In the genomic region with DNA sequence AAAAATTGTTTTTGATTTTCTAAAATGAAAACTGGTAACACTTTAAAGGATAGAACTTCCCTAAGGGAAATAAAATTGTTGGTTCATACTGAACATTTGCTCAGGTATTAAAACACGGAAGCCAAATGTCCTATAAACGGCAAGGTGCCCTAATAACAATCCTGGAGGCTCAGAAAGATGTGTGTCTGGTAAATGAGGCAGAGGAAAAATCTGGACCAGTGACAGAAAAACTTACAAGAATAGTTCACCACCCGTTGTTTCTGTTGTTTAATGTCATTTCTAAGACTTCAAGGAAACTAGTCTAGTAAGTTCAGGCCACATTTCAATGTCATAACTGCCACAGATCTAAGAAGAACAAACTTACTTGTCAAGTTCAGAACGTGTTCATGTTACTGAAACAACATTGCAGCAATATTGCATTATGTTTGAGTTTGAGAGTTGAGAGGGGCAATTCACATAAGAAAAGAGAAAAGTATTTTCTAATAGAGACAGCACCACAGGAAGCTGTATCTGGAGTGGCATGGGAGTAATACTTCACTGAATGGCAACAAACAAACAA, we compare ENCODE assay signal across 15 cellular contexts.
DNase-seq lines count a peak whose midpoint lies in the region; ATAC-seq, FAIRE-seq and TF ChIP-seq lines count a peak whose summit lies in the region.
"Had no signal": no experiment of that assay in that cellular context is flagged by ENCODE, and none has a peak within 500 bp of the region (broad histone marks: within the 10 kb centered on the region; RNA-seq: fewer than 3 reads in every experiment).

No MANE protein-coding gene starts in this region.

- no peak for ATAC-seq in HepG2
- no peak for ATAC-seq in right lobe of liver
- no peak for ATAC-seq in omental fat pad (ENCODE audit: low FRiP score)

- H3K9ac ChIP-seq in HepG2 (ENCODE audit: insufficient read depth, low read depth, low read length), result no peak overlapping the region

- POLR2A ChIA-PET in HepG2 (lab: Yijun Ruan, JAX) (no interaction called here), PC-9 (lab: Charles Lee; ENCODE audit: unreplicated experiment) (no interaction called here)

- CTCF ChIA-PET in HepG2 (lab: Yijun Ruan, JAX; ENCODE audit: low intra/inter-chr PET ratio, low total read pairs) (no interaction called here), PC-9 (lab: Charles Lee) (no interaction called here)

- H3K27me3 ChIP-seq in HepG2 (ENCODE audit: control insufficient read depth in 1 of 2, insufficient read depth in 2 of 2, low read length in 2 of 2), result no peaks in the 10 kb centered on the region
- H3K27me3 ChIP-seq in right lobe of liver, result no peaks in the 10 kb centered on the region
- no peaks in the 10 kb centered on the region for H3K27me3 ChIP-seq in PC-9 (ENCODE audit: insufficient read depth, low read depth)

- TF ChIP-seq EP300 in HepG2 (IDR thresholded peaks at IDR 0.05; ENCODE audit: low read depth in 2 of 2, low read length in 2 of 2), result no peak
- TF ChIP-seq EP300 in HepG2 (CRISPR knock-in tag; IDR thresholded peaks at IDR 0.05; ENCODE audit: borderline replicate concordance), result no peak

- H3K27ac ChIP-seq in HepG2 (ENCODE audit: extremely low read length, insufficient read depth, low read length), result no peak overlapping the region
- H3K27ac ChIP-seq in right lobe of liver, result no peak overlapping the region
- no peak overlapping the region for H3K27ac ChIP-seq in PC-9

- H2AFZ ChIP-seq in HepG2 (ENCODE audit: low read length), result no peak overlapping the region
- H2AFZ ChIP-seq in PC-9, result peak overlapping the region; percentile 31; the same call in 1 of the 2 replicates

- no peak for TF ChIP-seq RAD21 in HepG2 (CRISPR knock-in tag; IDR thresholded peaks at IDR 0.05)

- H3K4me3 ChIP-seq in HepG2 (replicated peaks in 1 of 3; ENCODE audit: insufficient read depth in 1 of 3, low read depth in 2 of 3, low read length in 3 of 3) (no peak overlapping the region), right lobe of liver (no peak overlapping the region), PC-9 (no peak overlapping the region), choroid plexus epithelial cell (ENCODE audit: low read depth, low read length) (no peak overlapping the region)

- H3F3A ChIP-seq in PC-9 (ENCODE audit: insufficient read depth, low read depth), result no peaks in the 10 kb centered on the region

- no peaks in the 10 kb centered on the region for H4K20me1 ChIP-seq in HepG2 (ENCODE audit: insufficient read depth, low read length)
- H4K20me1 ChIP-seq in PC-9 (ENCODE audit: insufficient read depth), result no peaks in the 10 kb centered on the region

- no peak for TF ChIP-seq POLR2A in HepG2 (IDR thresholded peaks at IDR 0.05; ENCODE audit: insufficient read depth in 1 of 2, low read depth in 2 of 2, low read length in 2 of 2)
- TF ChIP-seq POLR2A in right lobe of liver (IDR thresholded peaks at IDR 0.05), result no peak

- BruUV-seq in HepG2 (replicated peaks; lab: Mats Ljungman, UMichigan), result no TSS peak
- no TSS peak for BruUV-seq in PC-9 (replicated peaks; lab: Mats Ljungman, UMichigan)

- H3K79me2 ChIP-seq in HepG2 (ENCODE audit: insufficient read depth, low read length), result no peaks in the 10 kb centered on the region
- no peaks in the 10 kb centered on the region for H3K79me2 ChIP-seq in PC-9 (ENCODE audit: low read depth)

- H3K4me1 ChIP-seq in HepG2 (ENCODE audit: insufficient read depth, low read length) (peaks cover 5% of the 10 kb centered on the region), right lobe of liver (no peaks in the 10 kb centered on the region), PC-9 (replicated peaks; ENCODE audit: insufficient read depth) (no peaks in the 10 kb centered on the region)

- H3K9me2 ChIP-seq in PC-9 (ENCODE audit: insufficient read depth), result no peaks in the 10 kb centered on the region

- TF ChIP-seq CTCF in HepG2 (CRISPR knock-in tag; IDR thresholded peaks at IDR 0.05), result no peak
- TF ChIP-seq CTCF in right lobe of liver (IDR thresholded peaks at IDR 0.05), result no peak
- TF ChIP-seq CTCF in PC-9 (conservative IDR thresholded peaks at IDR 0.05), result no peak
- no peak for TF ChIP-seq CTCF in choroid plexus epithelial cell (conservative IDR thresholded peaks at IDR 0.05; ENCODE audit: low read depth, low read length)
- TF ChIP-seq CTCF in omental fat pad (IDR thresholded peaks at IDR 0.05), result no peak

- H3K36me3 ChIP-seq in HepG2 (replicated peaks in 1 of 2; ENCODE audit: control insufficient read depth in 1 of 2, insufficient read depth in 2 of 2, low read length in 2 of 2) (no peaks in the 10 kb centered on the region), right lobe of liver (no peaks in the 10 kb centered on the region), PC-9 (ENCODE audit: low read depth) (no peaks in the 10 kb centered on the region)

- in situ Hi-C loops in HepG2 (cut with HindIII; ENCODE audit: extremely low pct_ligation_motif_present, low pct_unique_long_range_greater_than_20kb), result no loop called here

- FAIRE-seq in HepG2 (lab: Jason Lieb, UNC), result no peak
- FAIRE-seq: GM12892 had no signal

- WGBS in HepG2 (ENCODE audit: low lambda C conversion rate), result 7% methylated on average over 4 of the region's 4 CpGs
- 39% methylated on average over 4 of the region's 4 CpGs for WGBS in right lobe of liver (ENCODE audit: insufficient coverage, low coverage, low lambda C conversion rate, missing lambda C conversion rate)

- DNase-seq in HepG2 (ENCODE audit: low spot score), result peak; percentile 15
- no peak for DNase-seq in right lobe of liver
- DNase-seq in PC-9, result no peak
- peak; percentile 30 for DNase-seq in choroid plexus epithelial cell (ENCODE audit: low read depth)
- no peak for DNase-seq in stimulated activated CD4-positive, alpha-beta T cell treated with anti-CD3 and anti-CD28 coated beads, Interleukin-1b, Interleukin-23, amount 100 ng/mL, for 48 hours
- no peak for DNase-seq in amygdala (lab: John Stamatoyannopoulos, UW)
- no peak for DNase-seq in omental fat pad (ENCODE audit: low spot score)
- DNase-seq: CD4-positive, alpha-beta T cell; DMS153; DMS79 treated with DMSO at 0.1 percent for 48 hours; EL; GDM1; H7; IMR-90 had no signal

- intact Hi-C loops in HepG2 (cut with micrococcal nuclease; ENCODE audit: unreplicated experiment) (no loop called here), right lobe of liver (cut with DNase I) (no loop called here), PC-9 (cut with micrococcal nuclease; ENCODE audit: unreplicated experiment) (no loop called here)

- H3K9me3 ChIP-seq in HepG2 (ENCODE audit: low read length), result peaks cover 12% of the 10 kb centered on the region; the same call in 1 of the 2 replicates
- no peaks in the 10 kb centered on the region for H3K9me3 ChIP-seq in right lobe of liver
- H3K9me3 ChIP-seq in PC-9 (ENCODE audit: insufficient read depth, low read depth), result no peaks in the 10 kb centered on the region

- H3K4me2 ChIP-seq in HepG2 (ENCODE audit: low read depth, low read length) (no peak overlapping the region), PC-9 (no peak overlapping the region)

TF ChIP-seq in HepG2, 621 proteins besides CTCF, POLR2A, EP300 and RAD21 (continues in another document):
- TF ChIP-seq CEBPG (CRISPR knock-in tag; IDR thresholded peaks at IDR 0.05) (peak; percentile 40; the same call in 1 of the 2 replicates), BCL6 (CRISPR knock-in tag; IDR thresholded peaks at IDR 0.05) (peak; percentile 93), CEBPB (IDR thresholded peaks at IDR 0.05; ENCODE audit: borderline replicate concordance, low read depth, low read length) (0 out of 2 replicates have a peak, but pooled peaks have one; percentile 16), KDM3A (CRISPR knock-in tag; IDR thresholded peaks at IDR 0.05; ENCODE audit: low read depth) (no peak), PCBP2 (optimal IDR thresholded peaks at IDR 0.05; ENCODE audit: low read depth, low read length, poor library complexity, severe bottlenecking) (no peak), RARA (CRISPR knock-in tag; IDR thresholded peaks at IDR 0.05) (peak; percentile 70), FOXA1 (IDR thresholded peaks at IDR 0.05) (no peak), FOXA1 (CRISPR knock-in tag; IDR thresholded peaks at IDR 0.05) (peak; percentile 34; the same call in 1 of the 2 replicates), FOXP1 (IDR thresholded peaks at IDR 0.05) (no peak), FOXP1 (CRISPR knock-in tag; IDR thresholded peaks at IDR 0.05) (0 out of 2 replicates have a peak, but pooled peaks have one; percentile 40)
- TF ChIP-seq, protein P1, sequence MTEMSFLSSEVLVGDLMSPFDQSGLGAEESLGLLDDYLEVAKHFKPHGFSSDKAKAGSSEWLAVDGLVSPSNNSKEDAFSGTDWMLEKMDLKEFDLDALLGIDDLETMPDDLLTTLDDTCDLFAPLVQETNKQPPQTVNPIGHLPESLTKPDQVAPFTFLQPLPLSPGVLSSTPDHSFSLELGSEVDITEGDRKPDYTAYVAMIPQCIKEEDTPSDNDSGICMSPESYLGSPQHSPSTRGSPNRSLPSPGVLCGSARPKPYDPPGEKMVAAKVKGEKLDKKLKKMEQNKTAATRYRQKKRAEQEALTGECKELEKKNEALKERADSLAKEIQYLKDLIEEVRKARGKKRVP (CRISPR knock-in tag; IDR thresholded peaks at IDR 0.05), result peak in 1 of 2 experiments; percentile 62; a peak in 2 of 4 replicates
- TF ChIP-seq, protein P2, sequence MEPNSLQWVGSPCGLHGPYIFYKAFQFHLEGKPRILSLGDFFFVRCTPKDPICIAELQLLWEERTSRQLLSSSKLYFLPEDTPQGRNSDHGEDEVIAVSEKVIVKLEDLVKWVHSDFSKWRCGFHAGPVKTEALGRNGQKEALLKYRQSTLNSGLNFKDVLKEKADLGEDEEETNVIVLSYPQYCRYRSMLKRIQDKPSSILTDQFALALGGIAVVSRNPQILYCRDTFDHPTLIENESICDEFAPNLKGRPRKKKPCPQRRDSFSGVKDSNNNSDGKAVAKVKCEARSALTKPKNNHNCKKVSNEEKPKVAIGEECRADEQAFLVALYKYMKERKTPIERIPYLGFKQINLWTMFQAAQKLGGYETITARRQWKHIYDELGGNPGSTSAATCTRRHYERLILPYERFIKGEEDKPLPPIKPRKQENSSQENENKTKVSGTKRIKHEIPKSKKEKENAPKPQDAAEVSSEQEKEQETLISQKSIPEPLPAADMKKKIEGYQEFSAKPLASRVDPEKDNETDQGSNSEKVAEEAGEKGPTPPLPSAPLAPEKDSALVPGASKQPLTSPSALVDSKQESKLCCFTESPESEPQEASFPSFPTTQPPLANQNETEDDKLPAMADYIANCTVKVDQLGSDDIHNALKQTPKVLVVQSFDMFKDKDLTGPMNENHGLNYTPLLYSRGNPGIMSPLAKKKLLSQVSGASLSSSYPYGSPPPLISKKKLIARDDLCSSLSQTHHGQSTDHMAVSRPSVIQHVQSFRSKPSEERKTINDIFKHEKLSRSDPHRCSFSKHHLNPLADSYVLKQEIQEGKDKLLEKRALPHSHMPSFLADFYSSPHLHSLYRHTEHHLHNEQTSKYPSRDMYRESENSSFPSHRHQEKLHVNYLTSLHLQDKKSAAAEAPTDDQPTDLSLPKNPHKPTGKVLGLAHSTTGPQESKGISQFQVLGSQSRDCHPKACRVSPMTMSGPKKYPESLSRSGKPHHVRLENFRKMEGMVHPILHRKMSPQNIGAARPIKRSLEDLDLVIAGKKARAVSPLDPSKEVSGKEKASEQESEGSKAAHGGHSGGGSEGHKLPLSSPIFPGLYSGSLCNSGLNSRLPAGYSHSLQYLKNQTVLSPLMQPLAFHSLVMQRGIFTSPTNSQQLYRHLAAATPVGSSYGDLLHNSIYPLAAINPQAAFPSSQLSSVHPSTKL (CRISPR knock-in tag; IDR thresholded peaks at IDR 0.05), result peak; percentile 21; the same call in 1 of the 2 replicates

Comparison
In these comparisons a context has a peak if more than half of its experiments do, and no peak if none do; other contexts are left out.
1. DNase-seq: peak in HepG2 (single experiment) and choroid plexus epithelial cell (single experiment); none in right lobe of liver (0 of 3), PC-9 (0 of 2), stimulated activated CD4-positive, alpha-beta T cell treated with anti-CD3 and anti-CD28 coated beads, Interleukin-1b, Interleukin-23, amount 100 ng/mL, for 48 hours (single experiment), amygdala (0 of 56) and omental fat pad (single experiment).